22 cellular contexts compared by ENCODE assay signal in genomic region chr3:34212175-34212574, GRCh38.
A peak's percentile ranks its signal among the peaks of the same experiment; 100 is the strongest.
DNase-seq lines count a peak whose midpoint lies in the region; ATAC-seq, FAIRE-seq and TF ChIP-seq lines count a peak whose summit lies in the region.
"Had no signal": no experiment of that assay in that cellular context is flagged by ENCODE, and none has a peak within 500 bp of the region (broad histone marks: within the 10 kb centered on the region; RNA-seq: fewer than 3 reads in every experiment).

No MANE protein-coding gene starts in this region.

- no peak for DNase-seq in A673 (ENCODE audit: low spot score)
- DNase-seq in cardiac fibroblast (ENCODE audit: low read depth in 2 of 2) = peak; percentile 14 to 76
- peak; percentile 88 for DNase-seq in kidney tubule cell (ENCODE audit: low spot score)
- no peak for DNase-seq in smooth muscle cell (lab: John Stamatoyannopoulos, UW; ENCODE audit: unreplicated experiment)
- DNase-seq in GM12891 (ENCODE audit: insufficient read length, low spot score) = no peak
- DNase-seq: activated CD8-positive, alpha-beta memory T cell treated with anti-CD3 and anti-CD28 coated beads, Interleukin-2, amount 50 U/mL, for 4 hours; activated naive CD4-positive, alpha-beta T cell treated with anti-CD3 and anti-CD28 coated beads for 36 hours; central memory CD4-positive, alpha-beta T cell; HCEC 1CT; left ventricle myocardium inferior; natural killer cell; NCI-H1930; NCI-H526 treated with DMSO at 0.1 percent for 48 hours; sigmoid colon; stimulated activated naive CD4-positive, alpha-beta T cell; T-helper 1 cell had no signal

- TF ChIP-seq CTCF in A673 (conservative IDR thresholded peaks at IDR 0.05; ENCODE audit: low read depth, low read length) (no peak), cardiac fibroblast (IDR thresholded peaks at IDR 0.05; ENCODE audit: low read depth, low read length) (no peak), smooth muscle cell (IDR thresholded peaks at IDR 0.05; ENCODE audit: borderline replicate concordance, insufficient read depth, poor library complexity, severe bottlenecking) (no peak)

- H3K27me3 ChIP-seq in A673 (replicated peaks; ENCODE audit: insufficient read depth, low read depth, low read length, poor library complexity) (no peaks in the 10 kb centered on the region), smooth muscle cell (ENCODE audit: low read depth) (no peaks in the 10 kb centered on the region)
- H3K27me3 ChIP-seq: sigmoid colon had no signal

- H3K9me3 ChIP-seq in A673 (ENCODE audit: low read depth, low read length, poor library complexity, severe bottlenecking) = no peaks in the 10 kb centered on the region
- H3K9me3 ChIP-seq in smooth muscle cell (replicated peaks; ENCODE audit: low read depth) = no peaks in the 10 kb centered on the region
- H3K9me3 ChIP-seq: A549, left ventricle myocardium inferior, sigmoid colon had no signal

- H3K36me3 ChIP-seq in A673 (ENCODE audit: insufficient read depth, low read length, poor library complexity, severe bottlenecking) = no peaks in the 10 kb centered on the region
- no peaks in the 10 kb centered on the region for H3K36me3 ChIP-seq in smooth muscle cell (ENCODE audit: low read depth)
- H3K36me3 ChIP-seq: left ventricle myocardium inferior, sigmoid colon had no signal

- H3K27ac ChIP-seq in A673 (ENCODE audit: low read depth, low read length, poor library complexity, severe bottlenecking) (peak overlapping the region; percentile 68), smooth muscle cell (ENCODE audit: low read depth) (no peak overlapping the region)
- H3K27ac ChIP-seq: A549, HL-60, left ventricle myocardium inferior had no signal

- POLR2A ChIA-PET in A673 (lab: Charles Lee; ENCODE audit: low non-redundant PET) = interaction anchor here (0.7 kb wide), 1 partner anchor 11 kb away, joined by 3 read pairs; no protein-coding TSS in a partner anchor

- H3K79me2 ChIP-seq in smooth muscle cell (ENCODE audit: low read depth) = no peaks in the 10 kb centered on the region

- H3K4me1 ChIP-seq in A673 (ENCODE audit: insufficient read depth, low read length, poor library complexity, severe bottlenecking) = peaks cover 78% of the 10 kb centered on the region
- H3K4me1 ChIP-seq in smooth muscle cell (ENCODE audit: low read depth) = no peaks in the 10 kb centered on the region
- H3K4me1 ChIP-seq: A549 had no signal

- CTCF ChIA-PET in A673 (lab: Charles Lee) = no interaction called here

- ATAC-seq in HG02678 (IDR thresholded peaks at IDR 0.05; ENCODE audit: unreplicated experiment) (peak; percentile 41), HG03045 (IDR thresholded peaks at IDR 0.05; ENCODE audit: unreplicated experiment) (no peak), GM18511 (IDR thresholded peaks at IDR 0.05; ENCODE audit: unreplicated experiment) (no peak)
- ATAC-seq: A549, natural killer cell, Panc1 had no signal

- no peak overlapping the region for H2AFZ ChIP-seq in smooth muscle cell (ENCODE audit: low read depth)

- TSS peak; percentile 84 for BruUV-seq in A673 (replicated peaks; lab: Mats Ljungman, UMichigan)

- 83% methylated on average over 2 of the region's 2 CpGs for WGBS in smooth muscle cell (ENCODE audit: low lambda C conversion rate)

- H4K20me1 ChIP-seq in smooth muscle cell (ENCODE audit: low read depth) = no peaks in the 10 kb centered on the region

- H3K4me3 ChIP-seq in A673 (ENCODE audit: low read depth, low read length, poor library complexity, severe bottlenecking) (no peak overlapping the region), cardiac fibroblast (replicated peaks in 1 of 2; ENCODE audit: low read depth in 2 of 2, low read length in 2 of 2) (no peak overlapping the region), smooth muscle cell (no peak overlapping the region)
- H3K4me3 ChIP-seq: A549, left ventricle myocardium inferior, sigmoid colon had no signal

- FAIRE-seq in GM12891 (lab: Jason Lieb, UNC) = no peak
- FAIRE-seq: A549 had no signal

- H3K4me2 ChIP-seq in smooth muscle cell = no peak overlapping the region
- H3K4me2 ChIP-seq: A549 had no signal

- no peak for TF ChIP-seq POLR2A in GM12891 (IDR thresholded peaks at IDR 0.05; ENCODE audit: low read depth, low read length)

- H3K9ac ChIP-seq in smooth muscle cell (ENCODE audit: low read depth) = no peak overlapping the region

- H3F3A ChIP-seq in smooth muscle cell (ENCODE audit: low read depth) = no peaks in the 10 kb centered on the region

- intact Hi-C loops in A673 (cut with micrococcal nuclease; ENCODE audit: unreplicated experiment) = no loop called here

TF ChIP-seq in GM12891, 5 proteins besides CTCF, POLR2A, EP300 and RAD21:
- TF ChIP-seq POLR2AphosphoS5 (IDR thresholded peaks at IDR 0.05; ENCODE audit: low read depth, low read length) (no peak), PAX5 (IDR thresholded peaks at IDR 0.05; ENCODE audit: insufficient read depth, low read length, severe bottlenecking) (no peak), TAF1 (IDR thresholded peaks at IDR 0.05; ENCODE audit: low read depth, low read length) (no peak), POU2F2 (IDR thresholded peaks at IDR 0.05; ENCODE audit: low read depth, low read length) (no peak), SPI1 (IDR thresholded peaks at IDR 0.05; ENCODE audit: low read depth, low read length) (no peak)

Comparison
In these comparisons a context has a peak if more than half of its experiments do, and no peak if none do; other contexts are left out.
1. DNase-seq: peak in cardiac fibroblast (2 of 2) and kidney tubule cell (single experiment); none in A673 (single experiment), smooth muscle cell (single experiment) and GM12891 (single experiment).